Comparison of ENCODE assay signal across 1 cellular context in genomic region chr16:58348986-58349385, GRCh38.
TF ChIP-seq lines count a peak whose summit lies in the region.

No MANE protein-coding gene starts in this region.

TF ChIP-seq in IMR-90, 13 proteins besides CTCF, POLR2A, EP300 and RAD21:
- TF ChIP-seq BHLHE40 (IDR thresholded peaks at IDR 0.05; ENCODE audit: low read depth, low read length), result no peak
- no peak for TF ChIP-seq ELK1 (IDR thresholded peaks at IDR 0.05; ENCODE audit: borderline replicate concordance, low read depth, low read length)
- TF ChIP-seq CHD1 (IDR thresholded peaks at IDR 0.05; ENCODE audit: low read depth, low read length), result no peak
- TF ChIP-seq USF2 (IDR thresholded peaks at IDR 0.05; ENCODE audit: low read depth, low read length), result no peak
- TF ChIP-seq NFE2L2 (IDR thresholded peaks at IDR 0.05; ENCODE audit: low read depth, low read length), result no peak
- no peak for TF ChIP-seq MAFK (IDR thresholded peaks at IDR 0.05; ENCODE audit: low read depth, low read length)
- TF ChIP-seq SMC3 (IDR thresholded peaks at IDR 0.05; ENCODE audit: low read depth, low read length), result no peak
- TF ChIP-seq FOS (IDR thresholded peaks at IDR 0.05; ENCODE audit: low read depth, low read length), result no peak
- no peak for TF ChIP-seq CEBPB (IDR thresholded peaks at IDR 0.05; ENCODE audit: low read depth, low read length)
- no peak for TF ChIP-seq MXI1 (IDR thresholded peaks at IDR 0.05; ENCODE audit: borderline replicate concordance, low read depth, low read length)
- TF ChIP-seq RCOR1 (IDR thresholded peaks at IDR 0.05; ENCODE audit: insufficient replicate concordance, low read length), result no peak
- no peak for TF ChIP-seq MAZ (IDR thresholded peaks at IDR 0.05; ENCODE audit: borderline replicate concordance, low read depth, low read length)
